1 cellular context compared by ENCODE assay signal in genomic region chr2:62114564-62114963, GRCh38.
TF ChIP-seq lines count a peak whose summit lies in the region.

No MANE protein-coding gene starts in this region.

TF ChIP-seq in endothelial cell of umbilical vein, 7 proteins besides CTCF, POLR2A, EP300 and RAD21:
- TF ChIP-seq EZH2 (IDR thresholded peaks at IDR 0.05; ENCODE audit: borderline replicate concordance, low read depth, low read length, severe bottlenecking) (no peak), MAX (IDR thresholded peaks at IDR 0.05; ENCODE audit: insufficient read depth, insufficient read length) (no peak), POLR2AphosphoS5 (IDR thresholded peaks at IDR 0.05; ENCODE audit: insufficient read depth, low read depth, low read length) (no peak), FOS (IDR thresholded peaks at IDR 0.05; ENCODE audit: borderline replicate concordance, insufficient read depth, low read length) (no peak)
